Comparison of ENCODE assay signal across 1 cellular context in the genomic region with DNA sequence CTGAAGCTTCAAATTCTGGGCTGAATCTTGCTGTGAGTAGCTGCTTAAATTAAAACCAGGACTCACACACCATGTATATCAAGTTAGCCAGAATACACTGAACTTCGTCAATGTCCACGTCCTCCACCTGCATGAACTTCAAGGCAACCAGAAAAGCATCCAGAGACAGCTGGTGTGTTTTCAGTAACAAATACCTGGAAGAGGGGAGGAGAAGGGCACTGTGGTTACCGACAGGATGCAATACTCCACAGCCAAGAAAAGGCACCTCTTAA.
TF ChIP-seq lines count a peak whose summit lies in the region.

No MANE protein-coding gene starts in this region.

TF ChIP-seq in GM23338, 12 proteins besides CTCF, POLR2A, EP300 and RAD21:
- no peak for TF ChIP-seq CREB1 (CRISPR knock-in tag; IDR thresholded peaks at IDR 0.05; ENCODE audit: low read depth)
